In the genomic region with DNA sequence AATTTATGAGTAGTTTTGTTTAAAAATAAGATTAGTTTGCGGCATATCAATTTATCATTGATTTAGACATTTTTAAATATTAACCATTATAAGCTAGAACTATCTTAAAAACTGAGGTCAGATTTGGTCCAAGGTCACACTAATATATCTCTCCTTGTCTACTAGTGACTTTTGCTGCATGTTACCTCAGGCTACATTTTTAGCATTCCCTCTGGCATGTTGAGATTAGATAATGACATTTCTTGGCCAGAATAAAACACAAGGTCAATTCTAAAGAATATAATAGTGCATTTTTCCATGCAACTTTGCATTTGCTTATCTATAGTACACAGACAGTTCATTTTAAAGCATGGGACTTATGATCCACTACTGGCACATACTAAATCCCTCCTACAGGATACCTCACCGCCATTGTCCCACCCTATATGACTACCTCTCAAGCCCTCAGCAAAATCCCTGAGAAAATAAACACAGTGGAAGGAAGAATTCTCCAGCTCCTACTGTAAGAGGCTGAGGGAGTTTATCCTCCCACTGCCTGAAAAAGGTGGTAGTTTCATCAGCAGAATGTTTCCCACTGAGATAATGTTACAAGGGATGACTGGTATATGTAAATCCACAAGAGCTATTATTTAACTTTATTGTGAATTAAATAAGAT, we compare ENCODE assay signal across 16 cellular contexts.
DNase-seq lines count a peak whose midpoint lies in the region; ATAC-seq, FAIRE-seq and TF ChIP-seq lines count a peak whose summit lies in the region.
"Had no signal": no experiment of that assay in that cellular context is flagged by ENCODE, and none has a peak within 500 bp of the region (broad histone marks: within the 10 kb centered on the region; RNA-seq: fewer than 3 reads in every experiment).

No MANE protein-coding gene starts in this region.

- H3K36me3 Mint-ChIP-seq in chondrocyte (ENCODE audit: low read depth) = no peaks in the 10 kb centered on the region
- no peaks in the 10 kb centered on the region for H3K36me3 Mint-ChIP-seq in endothelial cell (ENCODE audit: low read depth, unreplicated experiment)

- H3K79me2 ChIP-seq in smooth muscle cell (ENCODE audit: low read depth) = no peaks in the 10 kb centered on the region

- H2AFZ ChIP-seq in smooth muscle cell (ENCODE audit: low read depth) = no peak overlapping the region

- peak; percentile 68 for ATAC-seq in Right ventricle myocardium superior (ENCODE audit: poor library complexity)

- no peaks in the 10 kb centered on the region for H3K9me3 Mint-ChIP-seq in chondrocyte (ENCODE audit: low read depth)
- H3K9me3 Mint-ChIP-seq in endothelial cell (ENCODE audit: unreplicated experiment) = no peaks in the 10 kb centered on the region
- H3K9me3 Mint-ChIP-seq: H9 had no signal

- H3K27ac ChIP-seq in right atrium auricular region (no peak overlapping the region), smooth muscle cell (ENCODE audit: low read depth) (peak overlapping the region; percentile 36), esophagus muscularis mucosa (replicated peaks in 1 of 4) (no peak overlapping the region)
- H3K27ac ChIP-seq: Peyer's patch had no signal

- no peak overlapping the region for H3K4me3 Mint-ChIP-seq in chondrocyte (ENCODE audit: unreplicated experiment)
- no peak overlapping the region for H3K4me3 Mint-ChIP-seq in endothelial cell (ENCODE audit: unreplicated experiment)
- H3K4me3 Mint-ChIP-seq: B cell, H9 had no signal

- H3K27me3 ChIP-seq in right atrium auricular region = no peaks in the 10 kb centered on the region
- H3K27me3 ChIP-seq in smooth muscle cell (ENCODE audit: low read depth) = no peaks in the 10 kb centered on the region
- H3K27me3 ChIP-seq in esophagus muscularis mucosa = no peaks in the 10 kb centered on the region
- no peaks in the 10 kb centered on the region for H3K27me3 ChIP-seq in H7 (ENCODE audit: control insufficient read depth, insufficient read depth, low read length)
- H3K27me3 ChIP-seq: Peyer's patch had no signal

- no peaks in the 10 kb centered on the region for H3K4me1 ChIP-seq in right atrium auricular region
- H3K4me1 ChIP-seq in smooth muscle cell (ENCODE audit: low read depth) = no peaks in the 10 kb centered on the region
- H3K4me1 ChIP-seq in esophagus muscularis mucosa = no peaks in the 10 kb centered on the region
- H3K4me1 ChIP-seq: Peyer's patch had no signal

- H3K4me3 ChIP-seq in right atrium auricular region (no peak overlapping the region), smooth muscle cell (no peak overlapping the region), esophagus muscularis mucosa (no peak overlapping the region), H7 (ENCODE audit: insufficient read depth, low read depth, low read length) (no peak overlapping the region)
- H3K4me3 ChIP-seq: Peyer's patch had no signal

- no peaks in the 10 kb centered on the region for H3F3A ChIP-seq in smooth muscle cell (ENCODE audit: low read depth)

- no peaks in the 10 kb centered on the region for H3K27me3 Mint-ChIP-seq in chondrocyte (ENCODE audit: low read depth)
- H3K27me3 Mint-ChIP-seq in endothelial cell (ENCODE audit: unreplicated experiment) = no peaks in the 10 kb centered on the region
- H3K27me3 Mint-ChIP-seq: B cell had no signal

- DNase-seq in Right ventricle myocardium superior (no peak), right atrium auricular region (ENCODE audit: low spot score) (no peak), chondrocyte (ENCODE audit: low spot score) (no peak), smooth muscle cell (lab: John Stamatoyannopoulos, UW; ENCODE audit: unreplicated experiment) (no peak), esophagus muscularis mucosa (ENCODE audit: extremely low spot score) (no peak), H7 (no peak), endothelial cell (ENCODE audit: low spot score) (no peak)
- DNase-seq: DMS79 treated with DMSO at 0.1 percent for 48 hours, H9, IMR-90, NCI-H1417 treated with DMSO at 0.1 percent for 48 hours, NCI-H1930, Peyer's patch had no signal

- no peak overlapping the region for H3K9ac ChIP-seq in smooth muscle cell (ENCODE audit: low read depth)

- H3K4me1 Mint-ChIP-seq in chondrocyte (ENCODE audit: low read depth) (peaks cover 11% of the 10 kb centered on the region), endothelial cell (ENCODE audit: unreplicated experiment) (no peaks in the 10 kb centered on the region)
- H3K4me1 Mint-ChIP-seq: B cell had no signal

- TF ChIP-seq POLR2A in esophagus muscularis mucosa (IDR thresholded peaks at IDR 0.05; ENCODE audit: low read depth) = no peak

- intact Hi-C loops in Right ventricle myocardium superior (cut with DNase I) = no loop called here
- intact Hi-C loops in esophagus muscularis mucosa (cut with DNase I) = no loop called here

- no peaks in the 10 kb centered on the region for H4K20me1 ChIP-seq in smooth muscle cell (ENCODE audit: low read depth)

- H3K27ac Mint-ChIP-seq in chondrocyte (ENCODE audit: unreplicated experiment) (peak overlapping the region; percentile 45), endothelial cell (ENCODE audit: unreplicated experiment) (no peak overlapping the region)
- H3K27ac Mint-ChIP-seq: B cell had no signal

- WGBS in smooth muscle cell (ENCODE audit: low lambda C conversion rate) = 56% methylated on average over 2 of the region's 2 CpGs
- WGBS in esophagus muscularis mucosa = 53% methylated on average over 2 of the region's 2 CpGs

- peak; percentile 33 for FAIRE-seq in islet of Langerhans (lab: Jason Lieb, UNC)
- FAIRE-seq: HTR-8/SVneo had no signal

- H3K9me3 ChIP-seq in right atrium auricular region (no peaks in the 10 kb centered on the region), smooth muscle cell (replicated peaks; ENCODE audit: low read depth) (no peaks in the 10 kb centered on the region), esophagus muscularis mucosa (no peaks in the 10 kb centered on the region)
- H3K9me3 ChIP-seq: Peyer's patch had no signal

- no peak for TF ChIP-seq EP300 in esophagus muscularis mucosa (IDR thresholded peaks at IDR 0.05)

- no peaks in the 10 kb centered on the region for H3K36me3 ChIP-seq in right atrium auricular region
- H3K36me3 ChIP-seq in smooth muscle cell (ENCODE audit: low read depth) = no peaks in the 10 kb centered on the region
- H3K36me3 ChIP-seq in esophagus muscularis mucosa = no peaks in the 10 kb centered on the region
- H3K36me3 ChIP-seq in H7 (replicated peaks; ENCODE audit: control insufficient read depth, insufficient read depth, low read length) = no peaks in the 10 kb centered on the region
- H3K36me3 ChIP-seq: Peyer's patch had no signal

- TF ChIP-seq CTCF in right atrium auricular region (IDR thresholded peaks at IDR 0.05) (no peak), chondrocyte (IDR thresholded peaks at IDR 0.05) (no peak), smooth muscle cell (IDR thresholded peaks at IDR 0.05; ENCODE audit: borderline replicate concordance, insufficient read depth, poor library complexity, severe bottlenecking) (no peak), esophagus muscularis mucosa (IDR thresholded peaks at IDR 0.05) (no peak), endothelial cell (IDR thresholded peaks at IDR 0.05; ENCODE audit: unreplicated experiment) (no peak)

- peak overlapping the region; percentile 0 for H3K4me2 ChIP-seq in smooth muscle cell
